34 cellular contexts compared by ENCODE assay signal in the genomic region with DNA sequence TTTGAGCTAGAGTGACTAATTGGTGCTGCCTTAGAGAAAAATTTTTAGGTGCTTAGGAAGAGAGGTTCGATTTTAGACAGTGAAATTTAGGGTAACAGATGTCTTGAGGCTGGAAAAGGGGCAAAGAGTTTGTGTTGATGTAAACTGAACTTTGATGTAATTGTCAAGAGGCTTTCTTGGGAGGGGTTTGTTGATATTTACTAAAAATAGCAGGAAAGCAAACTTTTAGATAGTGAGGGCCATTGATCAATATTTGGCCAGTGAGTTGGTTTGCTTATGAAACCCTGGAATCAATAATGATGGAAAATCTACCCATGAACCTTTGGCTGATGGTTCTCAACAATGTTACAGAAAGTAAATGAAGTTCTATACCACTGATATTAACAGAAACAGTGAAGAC.
"Had no signal": no experiment of that assay in that cellular context is flagged by ENCODE, and none has a peak within 500 bp of the region (broad histone marks: within the 10 kb centered on the region; RNA-seq: fewer than 3 reads in every experiment).

No MANE protein-coding gene starts in this region.

- H3K4me3 ChIP-seq: MG63 had no signal

- DNase-seq: Karpas-422, Kasumi-1, KG1, MG63, MM.1S, MV-4-11, NCI-H1048, NCI-H1092, NCI-H1092 treated with DMSO at 0.1 percent for 48 hours, NCI-H1105, NCI-H1105 treated with DMSO at 0.1 percent for 48 hours, NCI-H1417, NCI-H1417 treated with DMSO at 0.1 percent for 48 hours, NCI-H1436, NCI-H1436 treated with DMSO at 0.1 percent for 48 hours, NCI-H146, NCI-H1694, NCI-H1694 treated with DMSO at 0.1 percent for 48 hours, NCI-H187, NCI-H187 treated with DMSO at 0.1 percent for 48 hours, NCI-H1930, NCI-H2029, NCI-H2029 treated with DMSO at 0.1 percent for 48 hours, NCI-H2081, NCI-H2081 treated with DMSO at 0.1 percent for 48 hours, NCI-H2107, NCI-H2171, NCI-H2171 treated with DMSO at 0.1 percent for 48 hours, NCI-H2227 treated with DMSO at 0.1 percent for 48 hours, NCI-H226, NCI-H345, NCI-H446, NCI-H446 treated with DMSO at 0.1 percent for 48 hours had no signal

- H3K36me3 ChIP-seq: MG63 had no signal

- H3K27ac ChIP-seq: KMS-11 had no signal

- H3K9ac ChIP-seq: KMS-11 had no signal

- H3K4me2 ChIP-seq: KMS-11 had no signal

- H3K9me3 ChIP-seq: MG63 had no signal

- H3K27me3 ChIP-seq: MG63 had no signal
